Comparison of ENCODE assay signal across 1 cellular context in the genomic region with DNA sequence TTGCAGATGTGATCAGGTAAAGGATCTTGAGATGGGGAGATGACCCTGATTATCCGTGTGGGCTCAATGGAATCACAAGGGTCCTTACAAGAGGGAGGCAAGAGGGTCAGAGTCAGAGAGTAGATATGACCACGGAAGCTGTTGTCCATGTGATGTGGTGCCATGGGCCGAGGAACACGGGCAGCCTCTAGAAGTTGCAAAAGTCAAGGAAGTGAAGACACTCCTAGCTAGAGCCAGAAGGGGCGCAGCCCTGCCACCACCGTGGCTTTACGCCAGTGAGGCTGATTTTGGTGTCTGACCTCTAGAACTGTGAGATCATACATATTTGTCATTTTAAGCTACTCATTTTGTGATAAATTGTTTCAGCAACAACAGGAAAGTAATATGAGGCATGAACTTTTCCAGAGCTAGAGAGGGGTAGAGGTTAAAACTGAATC.
TF ChIP-seq lines count a peak whose summit lies in the region.

No MANE protein-coding gene starts in this region.

TF ChIP-seq in GM12878, 131 proteins besides CTCF, POLR2A, EP300 and RAD21 (continued from another document):
- TF ChIP-seq, protein P1, sequence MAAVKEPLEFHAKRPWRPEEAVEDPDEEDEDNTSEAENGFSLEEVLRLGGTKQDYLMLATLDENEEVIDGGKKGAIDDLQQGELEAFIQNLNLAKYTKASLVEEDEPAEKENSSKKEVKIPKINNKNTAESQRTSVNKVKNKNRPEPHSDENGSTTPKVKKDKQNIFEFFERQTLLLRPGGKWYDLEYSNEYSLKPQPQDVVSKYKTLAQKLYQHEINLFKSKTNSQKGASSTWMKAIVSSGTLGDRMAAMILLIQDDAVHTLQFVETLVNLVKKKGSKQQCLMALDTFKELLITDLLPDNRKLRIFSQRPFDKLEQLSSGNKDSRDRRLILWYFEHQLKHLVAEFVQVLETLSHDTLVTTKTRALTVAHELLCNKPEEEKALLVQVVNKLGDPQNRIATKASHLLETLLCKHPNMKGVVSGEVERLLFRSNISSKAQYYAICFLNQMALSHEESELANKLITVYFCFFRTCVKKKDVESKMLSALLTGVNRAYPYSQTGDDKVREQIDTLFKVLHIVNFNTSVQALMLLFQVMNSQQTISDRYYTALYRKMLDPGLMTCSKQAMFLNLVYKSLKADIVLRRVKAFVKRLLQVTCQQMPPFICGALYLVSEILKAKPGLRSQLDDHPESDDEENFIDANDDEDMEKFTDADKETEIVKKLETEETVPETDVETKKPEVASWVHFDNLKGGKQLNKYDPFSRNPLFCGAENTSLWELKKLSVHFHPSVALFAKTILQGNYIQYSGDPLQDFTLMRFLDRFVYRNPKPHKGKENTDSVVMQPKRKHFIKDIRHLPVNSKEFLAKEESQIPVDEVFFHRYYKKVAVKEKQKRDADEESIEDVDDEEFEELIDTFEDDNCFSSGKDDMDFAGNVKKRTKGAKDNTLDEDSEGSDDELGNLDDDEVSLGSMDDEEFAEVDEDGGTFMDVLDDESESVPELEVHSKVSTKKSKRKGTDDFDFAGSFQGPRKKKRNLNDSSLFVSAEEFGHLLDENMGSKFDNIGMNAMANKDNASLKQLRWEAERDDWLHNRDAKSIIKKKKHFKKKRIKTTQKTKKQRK (IDR thresholded peaks at IDR 0.05; ENCODE audit: low read depth, low read length), result no peak
- TF ChIP-seq NFYA (IDR thresholded peaks at IDR 0.05; ENCODE audit: borderline replicate concordance, low read depth, low read length) (no peak), POLR2AphosphoS5 (IDR thresholded peaks at IDR 0.05; ENCODE audit: low read length) (no peak), CHD2 (IDR thresholded peaks at IDR 0.05; ENCODE audit: borderline replicate concordance, low read depth, low read length) (no peak), POU2F2 (IDR thresholded peaks at IDR 0.05; ENCODE audit: borderline replicate concordance, low read depth, low read length) (no peak), MEF2A (IDR thresholded peaks at IDR 0.05; ENCODE audit: insufficient read depth, low read depth, low read length) (no peak)
- TF ChIP-seq, protein P2, sequence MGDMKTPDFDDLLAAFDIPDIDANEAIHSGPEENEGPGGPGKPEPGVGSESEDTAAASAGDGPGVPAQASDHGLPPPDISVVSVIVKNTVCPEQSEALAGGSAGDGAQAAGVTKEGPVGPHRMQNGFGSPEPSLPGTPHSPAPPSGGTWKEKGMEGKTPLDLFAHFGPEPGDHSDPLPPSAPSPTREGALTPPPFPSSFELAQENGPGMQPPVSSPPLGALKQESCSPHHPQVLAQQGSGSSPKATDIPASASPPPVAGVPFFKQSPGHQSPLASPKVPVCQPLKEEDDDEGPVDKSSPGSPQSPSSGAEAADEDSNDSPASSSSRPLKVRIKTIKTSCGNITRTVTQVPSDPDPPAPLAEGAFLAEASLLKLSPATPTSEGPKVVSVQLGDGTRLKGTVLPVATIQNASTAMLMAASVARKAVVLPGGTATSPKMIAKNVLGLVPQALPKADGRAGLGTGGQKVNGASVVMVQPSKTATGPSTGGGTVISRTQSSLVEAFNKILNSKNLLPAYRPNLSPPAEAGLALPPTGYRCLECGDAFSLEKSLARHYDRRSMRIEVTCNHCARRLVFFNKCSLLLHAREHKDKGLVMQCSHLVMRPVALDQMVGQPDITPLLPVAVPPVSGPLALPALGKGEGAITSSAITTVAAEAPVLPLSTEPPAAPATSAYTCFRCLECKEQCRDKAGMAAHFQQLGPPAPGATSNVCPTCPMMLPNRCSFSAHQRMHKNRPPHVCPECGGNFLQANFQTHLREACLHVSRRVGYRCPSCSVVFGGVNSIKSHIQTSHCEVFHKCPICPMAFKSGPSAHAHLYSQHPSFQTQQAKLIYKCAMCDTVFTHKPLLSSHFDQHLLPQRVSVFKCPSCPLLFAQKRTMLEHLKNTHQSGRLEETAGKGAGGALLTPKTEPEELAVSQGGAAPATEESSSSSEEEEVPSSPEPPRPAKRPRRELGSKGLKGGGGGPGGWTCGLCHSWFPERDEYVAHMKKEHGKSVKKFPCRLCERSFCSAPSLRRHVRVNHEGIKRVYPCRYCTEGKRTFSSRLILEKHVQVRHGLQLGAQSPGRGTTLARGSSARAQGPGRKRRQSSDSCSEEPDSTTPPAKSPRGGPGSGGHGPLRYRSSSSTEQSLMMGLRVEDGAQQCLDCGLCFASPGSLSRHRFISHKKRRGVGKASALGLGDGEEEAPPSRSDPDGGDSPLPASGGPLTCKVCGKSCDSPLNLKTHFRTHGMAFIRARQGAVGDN (IDR thresholded peaks at IDR 0.05), result no peak
- TF ChIP-seq, protein P3, sequence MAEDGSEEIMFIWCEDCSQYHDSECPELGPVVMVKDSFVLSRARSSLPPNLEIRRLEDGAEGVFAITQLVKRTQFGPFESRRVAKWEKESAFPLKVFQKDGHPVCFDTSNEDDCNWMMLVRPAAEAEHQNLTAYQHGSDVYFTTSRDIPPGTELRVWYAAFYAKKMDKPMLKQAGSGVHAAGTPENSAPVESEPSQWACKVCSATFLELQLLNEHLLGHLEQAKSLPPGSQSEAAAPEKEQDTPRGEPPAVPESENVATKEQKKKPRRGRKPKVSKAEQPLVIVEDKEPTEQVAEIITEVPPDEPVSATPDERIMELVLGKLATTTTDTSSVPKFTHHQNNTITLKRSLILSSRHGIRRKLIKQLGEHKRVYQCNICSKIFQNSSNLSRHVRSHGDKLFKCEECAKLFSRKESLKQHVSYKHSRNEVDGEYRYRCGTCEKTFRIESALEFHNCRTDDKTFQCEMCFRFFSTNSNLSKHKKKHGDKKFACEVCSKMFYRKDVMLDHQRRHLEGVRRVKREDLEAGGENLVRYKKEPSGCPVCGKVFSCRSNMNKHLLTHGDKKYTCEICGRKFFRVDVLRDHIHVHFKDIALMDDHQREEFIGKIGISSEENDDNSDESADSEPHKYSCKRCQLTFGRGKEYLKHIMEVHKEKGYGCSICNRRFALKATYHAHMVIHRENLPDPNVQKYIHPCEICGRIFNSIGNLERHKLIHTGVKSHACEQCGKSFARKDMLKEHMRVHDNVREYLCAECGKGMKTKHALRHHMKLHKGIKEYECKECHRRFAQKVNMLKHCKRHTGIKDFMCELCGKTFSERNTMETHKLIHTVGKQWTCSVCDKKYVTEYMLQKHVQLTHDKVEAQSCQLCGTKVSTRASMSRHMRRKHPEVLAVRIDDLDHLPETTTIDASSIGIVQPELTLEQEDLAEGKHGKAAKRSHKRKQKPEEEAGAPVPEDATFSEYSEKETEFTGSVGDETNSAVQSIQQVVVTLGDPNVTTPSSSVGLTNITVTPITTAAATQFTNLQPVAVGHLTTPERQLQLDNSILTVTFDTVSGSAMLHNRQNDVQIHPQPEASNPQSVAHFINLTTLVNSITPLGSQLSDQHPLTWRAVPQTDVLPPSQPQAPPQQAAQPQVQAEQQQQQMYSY (CRISPR knock-in tag; IDR thresholded peaks at IDR 0.05), result no peak
- TF ChIP-seq, protein P4, sequence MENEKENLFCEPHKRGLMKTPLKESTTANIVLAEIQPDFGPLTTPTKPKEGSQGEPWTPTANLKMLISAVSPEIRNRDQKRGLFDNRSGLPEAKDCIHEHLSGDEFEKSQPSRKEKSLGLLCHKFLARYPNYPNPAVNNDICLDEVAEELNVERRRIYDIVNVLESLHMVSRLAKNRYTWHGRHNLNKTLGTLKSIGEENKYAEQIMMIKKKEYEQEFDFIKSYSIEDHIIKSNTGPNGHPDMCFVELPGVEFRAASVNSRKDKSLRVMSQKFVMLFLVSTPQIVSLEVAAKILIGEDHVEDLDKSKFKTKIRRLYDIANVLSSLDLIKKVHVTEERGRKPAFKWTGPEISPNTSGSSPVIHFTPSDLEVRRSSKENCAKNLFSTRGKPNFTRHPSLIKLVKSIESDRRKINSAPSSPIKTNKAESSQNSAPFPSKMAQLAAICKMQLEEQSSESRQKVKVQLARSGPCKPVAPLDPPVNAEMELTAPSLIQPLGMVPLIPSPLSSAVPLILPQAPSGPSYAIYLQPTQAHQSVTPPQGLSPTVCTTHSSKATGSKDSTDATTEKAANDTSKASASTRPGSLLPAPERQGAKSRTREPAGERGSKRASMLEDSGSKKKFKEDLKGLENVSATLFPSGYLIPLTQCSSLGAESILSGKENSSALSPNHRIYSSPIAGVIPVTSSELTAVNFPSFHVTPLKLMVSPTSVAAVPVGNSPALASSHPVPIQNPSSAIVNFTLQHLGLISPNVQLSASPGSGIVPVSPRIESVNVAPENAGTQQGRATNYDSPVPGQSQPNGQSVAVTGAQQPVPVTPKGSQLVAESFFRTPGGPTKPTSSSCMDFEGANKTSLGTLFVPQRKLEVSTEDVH (IDR thresholded peaks at IDR 0.05; ENCODE audit: low read depth, partially characterized antibody), result no peak
- TF ChIP-seq, protein P5, sequence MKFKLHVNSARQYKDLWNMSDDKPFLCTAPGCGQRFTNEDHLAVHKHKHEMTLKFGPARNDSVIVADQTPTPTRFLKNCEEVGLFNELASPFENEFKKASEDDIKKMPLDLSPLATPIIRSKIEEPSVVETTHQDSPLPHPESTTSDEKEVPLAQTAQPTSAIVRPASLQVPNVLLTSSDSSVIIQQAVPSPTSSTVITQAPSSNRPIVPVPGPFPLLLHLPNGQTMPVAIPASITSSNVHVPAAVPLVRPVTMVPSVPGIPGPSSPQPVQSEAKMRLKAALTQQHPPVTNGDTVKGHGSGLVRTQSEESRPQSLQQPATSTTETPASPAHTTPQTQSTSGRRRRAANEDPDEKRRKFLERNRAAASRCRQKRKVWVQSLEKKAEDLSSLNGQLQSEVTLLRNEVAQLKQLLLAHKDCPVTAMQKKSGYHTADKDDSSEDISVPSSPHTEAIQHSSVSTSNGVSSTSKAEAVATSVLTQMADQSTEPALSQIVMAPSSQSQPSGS (IDR thresholded peaks at IDR 0.05; ENCODE audit: low read length), result no peak
TF ChIP-seq in GM12878: peak in this region for 0.
